ENCODE assay signal across 16 cellular contexts in the genomic region with DNA sequence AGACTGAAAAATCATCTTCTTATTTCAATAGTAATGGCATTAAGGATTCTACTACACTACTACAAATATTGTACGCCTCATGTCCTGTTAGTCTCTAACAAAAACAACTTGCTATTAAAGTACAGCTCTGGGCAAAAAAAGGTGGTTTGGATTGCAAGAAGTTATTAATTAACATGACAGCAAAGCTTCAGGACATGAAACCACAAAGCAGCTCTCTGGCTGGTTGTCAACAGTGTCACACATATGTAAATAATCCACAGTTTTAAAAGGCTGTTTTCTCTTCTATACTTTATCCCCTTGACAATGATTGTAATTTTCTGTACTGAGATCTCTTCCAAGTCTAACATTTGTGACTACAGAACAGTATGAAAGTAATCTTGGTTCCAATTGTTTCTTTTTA. TPM values are rescaled to one million over a fixed set of nuclear protein-coding genes. Genes with fewer than 3 reads are reported as not detected.
DNase-seq lines count a peak whose midpoint lies in the region; ATAC-seq and TF ChIP-seq lines count a peak whose summit lies in the region.
"Had no signal": no experiment of that assay in that cellular context is flagged by ENCODE, and none has a peak within 500 bp of the region (broad histone marks: within the 10 kb centered on the region; RNA-seq: fewer than 3 reads in every experiment).

No MANE protein-coding gene starts in this region.

- no peak overlapping the region for H2BK5ac ChIP-seq in mesenchymal stem cell (ENCODE audit: low read depth, low read length, poor library complexity, severe bottlenecking)

- H3K27ac Mint-ChIP-seq in endothelial cell (ENCODE audit: unreplicated experiment) = no peak overlapping the region
- H3K27ac Mint-ChIP-seq in WTC11 = no peak overlapping the region

- no peak overlapping the region for H2BK12ac ChIP-seq in mesenchymal stem cell (ENCODE audit: low read length in 2 of 2)

- no peak overlapping the region for H2AFZ ChIP-seq in mesenchymal stem cell (ENCODE audit: low read depth, low read length)

- no peak overlapping the region for H2AK5ac ChIP-seq in mesenchymal stem cell (ENCODE audit: low read length, severe bottlenecking)

- no peak overlapping the region for H3K4me3 Mint-ChIP-seq in endothelial cell (ENCODE audit: unreplicated experiment)
- no peak overlapping the region for H3K4me3 Mint-ChIP-seq in WTC11

- no peaks in the 10 kb centered on the region for H3K4me1 ChIP-seq in mesenchymal stem cell (ENCODE audit: control insufficient read depth, insufficient read depth, low read depth, low read length)
- H3K4me1 ChIP-seq: SJCRH30 had no signal

- H3K36me3 ChIP-seq in mesenchymal stem cell (ENCODE audit: control insufficient read depth in 1 of 2, insufficient read depth in 2 of 2, low read depth in 1 of 2, low read length in 2 of 2) = no peaks in the 10 kb centered on the region
- H3K36me3 ChIP-seq: neutrophil, SJCRH30 had no signal

- H3K9me3 Mint-ChIP-seq in endothelial cell (ENCODE audit: unreplicated experiment) = no peaks in the 10 kb centered on the region
- no peaks in the 10 kb centered on the region for H3K9me3 Mint-ChIP-seq in WTC11

- no peak overlapping the region for H2BK120ac ChIP-seq in mesenchymal stem cell (ENCODE audit: low read depth, low read length)

- no peak overlapping the region for H2BK15ac ChIP-seq in mesenchymal stem cell (ENCODE audit: low read depth, poor library complexity, severe bottlenecking)

- peaks cover 0 to 7% of the 10 kb centered on the region in 2 experiments for H3K27me3 ChIP-seq in mesenchymal stem cell (ENCODE audit: control insufficient read depth in 1 of 2, insufficient read depth in 1 of 2, low read length in 2 of 2)
- H3K27me3 ChIP-seq: neutrophil, SJCRH30 had no signal

- H3K79me1 ChIP-seq in mesenchymal stem cell (replicated peaks; ENCODE audit: low read length, poor library complexity, severe bottlenecking) = no peaks in the 10 kb centered on the region

- H3K36me3 Mint-ChIP-seq in endothelial cell (ENCODE audit: low read depth, unreplicated experiment) (no peaks in the 10 kb centered on the region), WTC11 (no peaks in the 10 kb centered on the region)

- H3K18ac ChIP-seq in mesenchymal stem cell (ENCODE audit: low read depth in 1 of 2, low read length in 2 of 2) = no peak overlapping the region

- no peak overlapping the region for H4K8ac ChIP-seq in mesenchymal stem cell (ENCODE audit: low read length)

- no peak overlapping the region for H3K4ac ChIP-seq in mesenchymal stem cell (ENCODE audit: low read depth in 1 of 2, low read length in 2 of 2)

- TF ChIP-seq CTCF in GM10248 (IDR thresholded peaks at IDR 0.05; ENCODE audit: control extremely low read depth, extremely low read depth, low read depth, missing control alignments) (no peak), VCaP (conservative IDR thresholded peaks at IDR 0.05) (no peak), endothelial cell (IDR thresholded peaks at IDR 0.05; ENCODE audit: unreplicated experiment) (no peak), WTC11 (IDR thresholded peaks at IDR 0.05) (no peak)

- H3K4me1 Mint-ChIP-seq in endothelial cell (ENCODE audit: unreplicated experiment) (no peaks in the 10 kb centered on the region), WTC11 (no peaks in the 10 kb centered on the region)

- H3K4me3 ChIP-seq in mesenchymal stem cell (ENCODE audit: insufficient read depth in 1 of 2, low read depth in 1 of 2, low read length in 2 of 2) = no peak overlapping the region
- H3K4me3 ChIP-seq: SJCRH30 had no signal

- H3K23ac ChIP-seq in mesenchymal stem cell (ENCODE audit: low read length in 2 of 2) = no peak overlapping the region

- peak; percentile 55 for ATAC-seq in GM21367 (IDR thresholded peaks at IDR 0.05; ENCODE audit: unreplicated experiment)
- ATAC-seq in HG03060 (IDR thresholded peaks at IDR 0.05; ENCODE audit: low read depth, unreplicated experiment) = peak; percentile 67
- ATAC-seq in WTC11 = no peak

- no peak overlapping the region for H3K4me2 ChIP-seq in mesenchymal stem cell (ENCODE audit: low read length, poor library complexity, severe bottlenecking)

- H3K9me3 ChIP-seq in mesenchymal stem cell (ENCODE audit: control insufficient read depth, low read length) = no peaks in the 10 kb centered on the region
- H3K9me3 ChIP-seq: neutrophil, SJCRH30 had no signal

- CTCF ChIA-PET in GM10248 (lab: Yijun Ruan, JAX) = interaction anchor here (1.6 kb wide), 1 partner anchor 35 kb away, joined by 5 read pairs; no protein-coding TSS in a partner anchor
- CTCF ChIA-PET in WTC11 (lab: Charles Lee) = interaction anchor here (0.8 kb wide), 1 partner anchor 34 kb away, joined by 3 read pairs; no protein-coding TSS in a partner anchor

- H3K14ac ChIP-seq in mesenchymal stem cell (ENCODE audit: low read length in 2 of 2) = no peak overlapping the region

- H3K27me3 Mint-ChIP-seq in endothelial cell (ENCODE audit: unreplicated experiment) (no peaks in the 10 kb centered on the region), WTC11 (ENCODE audit: low read depth) (no peaks in the 10 kb centered on the region)

- H3K27ac ChIP-seq in VCaP (peak overlapping the region; percentile 77), mesenchymal stem cell (ENCODE audit: low read length, poor library complexity, severe bottlenecking) (no peak overlapping the region)
- H3K27ac ChIP-seq: neutrophil, SJCRH30 had no signal

- POLR2A ChIA-PET in GM10248 (lab: Yijun Ruan, JAX) (no interaction called here), WTC11 (lab: Charles Lee) (no interaction called here)

- no peak overlapping the region for H3K9ac ChIP-seq in mesenchymal stem cell (ENCODE audit: low read length)

- H4K91ac ChIP-seq in mesenchymal stem cell (ENCODE audit: low read length) = no peak overlapping the region

- DNase-seq in GM10248 (ENCODE audit: extremely low spot score) (peak; percentile 24), cerebellar cortex (ENCODE audit: low spot score) (no peak), mesenchymal stem cell (no peak), endothelial cell (ENCODE audit: low spot score) (no peak), WTC11 (ENCODE audit: low spot score) (no peak)
- DNase-seq: activated CD4-positive, alpha-beta T cell treated with anti-CD3 and anti-CD28 coated beads, Interleukin-2, amount 50 U/mL, for 48 hours; amygdala; C1 segment of cervical spinal cord; NCI-H226; SJCRH30; stimulated activated CD4-positive, alpha-beta T cell treated with anti-CD3 and anti-CD28 coated beads, Interleukin-2, amount 100 ng/mL, for 24 hours had no signal

- no CpG with 5 or more reads among the region's 1 CpG for WGBS in mesenchymal stem cell

TF ChIP-seq in WTC11, 78 proteins besides CTCF, POLR2A, EP300 and RAD21 (continues in another document):
- no peak for TF ChIP-seq SP1 (CRISPR knock-in tag; conservative IDR thresholded peaks at IDR 0.05)
- TF ChIP-seq, protein P1, sequence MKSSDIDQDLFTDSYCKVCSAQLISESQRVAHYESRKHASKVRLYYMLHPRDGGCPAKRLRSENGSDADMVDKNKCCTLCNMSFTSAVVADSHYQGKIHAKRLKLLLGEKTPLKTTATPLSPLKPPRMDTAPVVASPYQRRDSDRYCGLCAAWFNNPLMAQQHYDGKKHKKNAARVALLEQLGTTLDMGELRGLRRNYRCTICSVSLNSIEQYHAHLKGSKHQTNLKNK (CRISPR knock-in tag; IDR thresholded peaks at IDR 0.05) = no peak
- TF ChIP-seq, protein P2, sequence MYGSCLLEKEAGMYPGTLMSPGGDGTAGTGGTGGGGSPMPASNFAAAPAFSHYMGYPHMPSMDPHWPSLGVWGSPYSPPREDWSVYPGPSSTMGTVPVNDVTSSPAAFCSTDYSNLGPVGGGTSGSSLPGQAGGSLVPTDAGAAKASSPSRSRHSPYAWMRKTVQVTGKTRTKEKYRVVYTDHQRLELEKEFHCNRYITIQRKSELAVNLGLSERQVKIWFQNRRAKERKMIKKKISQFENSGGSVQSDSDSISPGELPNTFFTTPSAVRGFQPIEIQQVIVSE (CRISPR knock-in tag; IDR thresholded peaks at IDR 0.05; ENCODE audit: borderline replicate concordance) = no peak
- TF ChIP-seq, protein P3, sequence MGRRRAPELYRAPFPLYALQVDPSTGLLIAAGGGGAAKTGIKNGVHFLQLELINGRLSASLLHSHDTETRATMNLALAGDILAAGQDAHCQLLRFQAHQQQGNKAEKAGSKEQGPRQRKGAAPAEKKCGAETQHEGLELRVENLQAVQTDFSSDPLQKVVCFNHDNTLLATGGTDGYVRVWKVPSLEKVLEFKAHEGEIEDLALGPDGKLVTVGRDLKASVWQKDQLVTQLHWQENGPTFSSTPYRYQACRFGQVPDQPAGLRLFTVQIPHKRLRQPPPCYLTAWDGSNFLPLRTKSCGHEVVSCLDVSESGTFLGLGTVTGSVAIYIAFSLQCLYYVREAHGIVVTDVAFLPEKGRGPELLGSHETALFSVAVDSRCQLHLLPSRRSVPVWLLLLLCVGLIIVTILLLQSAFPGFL (CRISPR knock-in tag; IDR thresholded peaks at IDR 0.05; ENCODE audit: borderline replicate concordance) = no peak
- TF ChIP-seq NR2C2 (CRISPR knock-in tag; IDR thresholded peaks at IDR 0.05) = no peak
- TF ChIP-seq, protein P4, sequence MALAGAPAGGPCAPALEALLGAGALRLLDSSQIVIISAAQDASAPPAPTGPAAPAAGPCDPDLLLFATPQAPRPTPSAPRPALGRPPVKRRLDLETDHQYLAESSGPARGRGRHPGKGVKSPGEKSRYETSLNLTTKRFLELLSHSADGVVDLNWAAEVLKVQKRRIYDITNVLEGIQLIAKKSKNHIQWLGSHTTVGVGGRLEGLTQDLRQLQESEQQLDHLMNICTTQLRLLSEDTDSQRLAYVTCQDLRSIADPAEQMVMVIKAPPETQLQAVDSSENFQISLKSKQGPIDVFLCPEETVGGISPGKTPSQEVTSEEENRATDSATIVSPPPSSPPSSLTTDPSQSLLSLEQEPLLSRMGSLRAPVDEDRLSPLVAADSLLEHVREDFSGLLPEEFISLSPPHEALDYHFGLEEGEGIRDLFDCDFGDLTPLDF (CRISPR knock-in tag; IDR thresholded peaks at IDR 0.05) = no peak
- TF ChIP-seq JAZF1 (CRISPR knock-in tag; IDR thresholded peaks at IDR 0.05) = no peak
- TF ChIP-seq SOX15 (CRISPR knock-in tag; IDR thresholded peaks at IDR 0.05) = no peak

RNA-seq across cellular contexts. Expression of a gene that starts 19.7 kb away (rescaled TPM):
- polyA plus RNA-seq in mesenchymal stem cell (2013, experiment 1 of 2) = under 0.01 TPM
- polyA plus RNA-seq in mesenchymal stem cell (2013, experiment 2 of 2) = under 0.01 TPM
- not detected for total RNA-seq in endothelial cell (ENCODE audit: unreplicated experiment)
- 1.3 to 1.9 TPM (median 1.4 TPM) in 3 replicates for total RNA-seq in WTC11 (2021)
- total RNA-seq: subcutaneous adipose tissue had no signal
